In the genomic region with DNA sequence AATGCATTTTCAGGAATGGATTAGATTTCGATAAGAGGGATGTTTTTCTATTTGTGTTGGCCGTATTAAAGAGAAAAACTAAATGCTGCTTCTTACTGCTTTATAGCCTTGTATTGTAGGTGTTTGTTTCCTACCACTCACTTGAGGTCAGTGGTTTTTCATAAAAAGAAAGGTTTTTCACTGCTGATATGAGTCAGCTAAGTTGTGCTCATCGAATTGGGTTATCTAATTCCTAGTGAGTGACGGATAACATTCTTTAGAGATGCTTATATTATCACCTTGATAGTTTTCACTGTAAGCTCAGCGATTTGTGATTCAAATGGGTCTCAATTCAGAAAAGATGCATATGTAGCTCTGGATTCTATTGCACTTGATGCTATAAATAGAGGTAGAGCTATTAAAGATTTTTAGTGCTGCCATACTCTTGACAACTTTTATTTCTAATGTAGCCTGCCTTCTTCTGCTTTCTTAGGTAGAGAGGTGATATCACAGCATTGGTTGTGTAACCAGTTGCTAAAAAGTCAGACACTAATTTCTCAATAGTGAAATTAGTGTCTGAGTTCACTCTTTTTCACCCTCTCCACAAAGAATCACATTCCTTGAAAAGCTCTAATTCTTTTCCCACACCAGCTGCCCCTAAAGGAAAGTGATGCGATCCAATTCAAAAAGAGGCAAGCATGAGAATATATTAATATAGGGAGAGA, we compare ENCODE assay signal across 11 cellular contexts.
DNase-seq lines count a peak whose midpoint lies in the region; ATAC-seq and TF ChIP-seq lines count a peak whose summit lies in the region.
"Had no signal": no experiment of that assay in that cellular context is flagged by ENCODE, and none has a peak within 500 bp of the region (broad histone marks: within the 10 kb centered on the region; RNA-seq: fewer than 3 reads in every experiment).

No MANE protein-coding gene starts in this region.

- in situ Hi-C loops in gastrocnemius medialis (cut with MboI; ENCODE audit: low sequenced_read_pairs in 4 of 4), result no loop called here

- TF ChIP-seq POLR2A in gastrocnemius medialis (IDR thresholded peaks at IDR 0.05), result no peak

- H3K36me3 Mint-ChIP-seq in HFFc6 (ENCODE audit: low read depth) (peaks cover 17% of the 10 kb centered on the region), T-cell (no peaks in the 10 kb centered on the region)
- no peaks in the 10 kb centered on the region for H3K36me3 Mint-ChIP-seq in CD8-positive, alpha-beta memory T cell
- H3K36me3 Mint-ChIP-seq: stimulated activated effector memory CD8-positive, alpha-beta T cell treated with anti-CD3 and anti-CD28 coated beads, Interleukin-12 subunit alpha, Interleukin-12 subunit beta, amount 100 ng/mL, for 72 hours had no signal

- H3K27ac Mint-ChIP-seq in HFFc6, result peak overlapping the region; percentile 51; the same call in 1 of the 2 replicates
- no peak overlapping the region for H3K27ac Mint-ChIP-seq in T-cell
- H3K27ac Mint-ChIP-seq in CD8-positive, alpha-beta memory T cell, result no peak overlapping the region
- H3K27ac Mint-ChIP-seq: activated CD4-positive, alpha-beta T cell treated with anti-CD3 and anti-CD28 coated beads, Interleukin-2, amount 10 ng/mL, durations not matched to agents 24 days and 14 days; stimulated activated effector memory CD8-positive, alpha-beta T cell treated with anti-CD3 and anti-CD28 coated beads, Interleukin-12 subunit alpha, Interleukin-12 subunit beta, amount 100 ng/mL, for 72 hours had no signal

- H3K27me3 ChIP-seq in gastrocnemius medialis, result no peaks in the 10 kb centered on the region
- H3K27me3 ChIP-seq in CD8-positive, alpha-beta memory T cell (ENCODE audit: insufficient read depth, low read length, poor library complexity, severe bottlenecking), result no peaks in the 10 kb centered on the region

- H3K36me3 ChIP-seq in gastrocnemius medialis, result no peaks in the 10 kb centered on the region
- no peaks in the 10 kb centered on the region for H3K36me3 ChIP-seq in CD8-positive, alpha-beta memory T cell (ENCODE audit: insufficient read depth, low read length)

- intact Hi-C loops in gastrocnemius medialis (cut with DNase I; ENCODE audit: low total_unique reads), result loop anchor here (10.0 kb wide), 1 partner anchor 219 kb away; no protein-coding TSS in a partner anchor

- ATAC-seq in T-cell (replicated peaks in 1 of 4) (no peak), gastrocnemius medialis (no peak)
- ATAC-seq: stimulated activated effector memory CD8-positive, alpha-beta T cell treated with anti-CD3 and anti-CD28 coated beads, Interleukin-12 subunit alpha, Interleukin-12 subunit beta, amount 100 ng/mL, for 72 hours had no signal

- TF ChIP-seq CTCF in HFFc6 (IDR thresholded peaks at IDR 0.05) (no peak), choroid plexus epithelial cell (conservative IDR thresholded peaks at IDR 0.05; ENCODE audit: low read depth, low read length) (no peak), gastrocnemius medialis (IDR thresholded peaks at IDR 0.05 in 4 of 5, conservative IDR thresholded peaks at IDR 0.05 in 1 of 5) (no peak)

- no peaks in the 10 kb centered on the region for H3K9me3 ChIP-seq in gastrocnemius medialis
- no peaks in the 10 kb centered on the region for H3K9me3 ChIP-seq in CD8-positive, alpha-beta memory T cell (ENCODE audit: low read length)

- no peak overlapping the region for H3K4me3 ChIP-seq in choroid plexus epithelial cell (ENCODE audit: low read depth, low read length)
- H3K4me3 ChIP-seq in gastrocnemius medialis, result no peak overlapping the region
- no peak overlapping the region for H3K4me3 ChIP-seq in CD8-positive, alpha-beta memory T cell (ENCODE audit: low read length)

- POLR2A ChIA-PET in T-cell (lab: Charles Lee), result no interaction called here
- POLR2A ChIA-PET in CD8-positive, alpha-beta memory T cell (lab: Charles Lee), result no interaction called here

- H3K4me1 ChIP-seq in gastrocnemius medialis, result peaks cover 3 to 4% of the 10 kb centered on the region in 2 donors
- H3K4me1 ChIP-seq in CD8-positive, alpha-beta memory T cell (ENCODE audit: insufficient read depth, low read length), result no peaks in the 10 kb centered on the region

- H3K27me3 Mint-ChIP-seq in HFFc6 (ENCODE audit: insufficient read depth) (no peaks in the 10 kb centered on the region), T-cell (no peaks in the 10 kb centered on the region)
- H3K27me3 Mint-ChIP-seq in CD8-positive, alpha-beta memory T cell, result no peaks in the 10 kb centered on the region
- H3K27me3 Mint-ChIP-seq: activated CD4-positive, alpha-beta T cell treated with anti-CD3 and anti-CD28 coated beads, Interleukin-2, amount 10 ng/mL, durations not matched to agents 24 days and 14 days had no signal

- no peaks in the 10 kb centered on the region for H3K9me3 Mint-ChIP-seq in HFFc6
- H3K9me3 Mint-ChIP-seq in T-cell, result no peaks in the 10 kb centered on the region
- H3K9me3 Mint-ChIP-seq in CD8-positive, alpha-beta memory T cell, result peaks cover 0 to 6% (median 0%) of the 10 kb centered on the region in 5 donors
- H3K9me3 Mint-ChIP-seq: activated CD4-positive, alpha-beta T cell treated with anti-CD3 and anti-CD28 coated beads, Interleukin-2, amount 10 ng/mL, durations not matched to agents 24 days and 14 days had no signal

- no peak overlapping the region for H3K4me3 Mint-ChIP-seq in HFFc6
- H3K4me3 Mint-ChIP-seq in T-cell, result no peak overlapping the region
- no peak overlapping the region for H3K4me3 Mint-ChIP-seq in CD8-positive, alpha-beta memory T cell
- H3K4me3 Mint-ChIP-seq: activated CD4-positive, alpha-beta T cell treated with anti-CD3 and anti-CD28 coated beads, Interleukin-2, amount 10 ng/mL, durations not matched to agents 24 days and 14 days; stimulated activated effector memory CD8-positive, alpha-beta T cell treated with anti-CD3 and anti-CD28 coated beads, Interleukin-12 subunit alpha, Interleukin-12 subunit beta, amount 100 ng/mL, for 72 hours had no signal

- CTCF ChIA-PET in T-cell (lab: Charles Lee), result no interaction called here
- CTCF ChIA-PET in CD8-positive, alpha-beta memory T cell (lab: Charles Lee), result no interaction called here

- peak; percentile 48 for DNase-seq in EH (ENCODE audit: low read depth)
- peak; percentile 55 for DNase-seq in HFFc6
- DNase-seq in M059J (ENCODE audit: low read depth), result peak; percentile 85
- DNase-seq in choroid plexus epithelial cell (ENCODE audit: low read depth), result peak; percentile 52
- no peak for DNase-seq in T-cell
- no peak for DNase-seq in AG08395 (ENCODE audit: low spot score)
- DNase-seq in gastrocnemius medialis, result no peak
- no peak for DNase-seq in CD8-positive, alpha-beta memory T cell
- DNase-seq: activated CD4-positive, alpha-beta T cell treated with anti-CD3 and anti-CD28 coated beads, Interleukin-2, amount 10 ng/mL, durations not matched to agents 24 days and 14 days; effector CD8-positive, alpha-beta T cell had no signal

- H3K4me1 Mint-ChIP-seq in HFFc6 (ENCODE audit: low read depth) (peaks cover 86% of the 10 kb centered on the region), T-cell (no peaks in the 10 kb centered on the region)
- no peaks in the 10 kb centered on the region for H3K4me1 Mint-ChIP-seq in CD8-positive, alpha-beta memory T cell
- H3K4me1 Mint-ChIP-seq: activated CD4-positive, alpha-beta T cell treated with anti-CD3 and anti-CD28 coated beads, Interleukin-2, amount 10 ng/mL, durations not matched to agents 24 days and 14 days; stimulated activated effector memory CD8-positive, alpha-beta T cell treated with anti-CD3 and anti-CD28 coated beads, Interleukin-12 subunit alpha, Interleukin-12 subunit beta, amount 100 ng/mL, for 72 hours had no signal

- H3K27ac ChIP-seq in gastrocnemius medialis, result no peak overlapping the region
- no peak overlapping the region for H3K27ac ChIP-seq in CD8-positive, alpha-beta memory T cell (ENCODE audit: low read depth, low read length)

Comparison
In these comparisons a context has a peak if more than half of its experiments do, and no peak if none do; other contexts are left out.
1. DNase-seq: peak in EH (single experiment), HFFc6 (single experiment), M059J (single experiment) and choroid plexus epithelial cell (single experiment); none in T-cell (0 of 34), AG08395 (single experiment), gastrocnemius medialis (0 of 2) and CD8-positive, alpha-beta memory T cell (0 of 5).